1 cellular context compared by ENCODE assay signal in the genomic region with DNA sequence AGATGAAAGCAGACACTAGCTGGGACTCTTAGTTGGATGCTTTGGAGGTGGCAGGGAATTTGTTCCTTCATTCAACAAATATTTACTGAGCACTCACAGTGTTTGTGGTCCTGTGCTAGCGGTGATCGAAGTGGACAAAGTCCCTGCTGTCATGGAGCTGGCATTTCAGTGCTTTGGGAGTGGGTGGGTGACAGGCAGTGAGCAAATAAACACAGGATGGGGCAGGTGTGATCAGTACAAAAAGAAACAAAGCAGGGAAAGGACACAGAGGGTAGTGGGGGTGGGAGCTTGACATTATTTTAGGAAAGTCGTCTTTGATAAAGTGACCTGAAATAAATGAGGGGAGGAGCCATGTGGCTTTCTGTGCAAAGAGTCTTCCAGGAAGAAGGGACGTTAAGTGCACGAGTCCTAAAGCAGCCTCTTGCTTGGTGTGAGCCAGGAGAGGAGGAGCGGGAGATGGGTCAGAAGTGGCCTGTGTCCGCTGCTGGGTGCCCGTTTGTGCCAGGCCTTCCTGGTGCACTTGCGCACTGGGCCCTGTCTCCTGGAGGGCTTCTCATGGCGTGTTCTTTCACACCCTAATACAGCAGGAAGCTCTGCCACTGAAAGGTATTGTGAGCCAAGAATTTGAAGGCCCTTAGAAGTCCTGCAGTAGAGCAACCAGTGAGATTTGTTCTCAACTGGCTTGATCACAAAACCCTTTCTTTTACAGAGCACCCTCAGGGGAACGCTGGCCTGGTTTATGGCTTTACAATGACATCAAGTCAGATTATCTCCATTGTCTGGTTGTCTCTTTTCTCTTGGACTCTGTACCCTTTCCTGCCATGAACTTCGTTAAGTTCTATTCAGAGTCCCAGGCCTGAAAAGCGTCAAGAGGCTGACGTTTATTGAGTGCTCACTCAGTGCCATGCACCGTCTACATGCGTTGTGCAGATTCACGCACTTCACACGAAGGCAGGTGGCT.
TF ChIP-seq lines count a peak whose summit lies in the region.

No MANE protein-coding gene starts in this region.

TF ChIP-seq in A549, 52 proteins besides CTCF, POLR2A, EP300 and RAD21 (continued from another document):
- TF ChIP-seq HMGXB4 (CRISPR knock-in tag; IDR thresholded peaks at IDR 0.05; ENCODE audit: borderline replicate concordance) (no peak), MYC (IDR thresholded peaks at IDR 0.05; ENCODE audit: borderline replicate concordance, low read length) (no peak), ESRRA (IDR thresholded peaks at IDR 0.05; ENCODE audit: borderline replicate concordance, low read length) (no peak), ZSCAN20 (CRISPR knock-in tag; IDR thresholded peaks at IDR 0.05) (no peak), POLR2AphosphoS2 (conservative IDR thresholded peaks at IDR 0.05; ENCODE audit: low read length) (no peak), CHD2 (IDR thresholded peaks at IDR 0.05; ENCODE audit: low read length, partially characterized antibody) (no peak), ZFP36 (IDR thresholded peaks at IDR 0.05; ENCODE audit: borderline replicate concordance, partially characterized antibody) (no peak), RCOR1 (IDR thresholded peaks at IDR 0.05; ENCODE audit: low read depth, low read length) (no peak), CEBPB (IDR thresholded peaks at IDR 0.05) (no peak), RNF2 (IDR thresholded peaks at IDR 0.05; ENCODE audit: borderline replicate concordance, low read depth) (no peak), HES2 (IDR thresholded peaks at IDR 0.05) (no peak)
- TF ChIP-seq, protein P1, sequence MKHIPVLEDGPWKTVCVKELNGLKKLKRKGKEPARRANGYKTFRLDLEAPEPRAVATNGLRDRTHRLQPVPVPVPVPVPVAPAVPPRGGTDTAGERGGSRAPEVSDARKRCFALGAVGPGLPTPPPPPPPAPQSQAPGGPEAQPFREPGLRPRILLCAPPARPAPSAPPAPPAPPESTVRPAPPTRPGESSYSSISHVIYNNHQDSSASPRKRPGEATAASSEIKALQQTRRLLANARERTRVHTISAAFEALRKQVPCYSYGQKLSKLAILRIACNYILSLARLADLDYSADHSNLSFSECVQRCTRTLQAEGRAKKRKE (CRISPR knock-in tag; IDR thresholded peaks at IDR 0.05; ENCODE audit: low read depth), result no peak
TF ChIP-seq in A549: peak in this region for 0.
